Comparison of ENCODE assay signal across 31 cellular contexts in genomic region chr6:157128235-157128761, GRCh38.
DNase-seq lines count a peak whose midpoint lies in the region; ATAC-seq, FAIRE-seq and TF ChIP-seq lines count a peak whose summit lies in the region.
"Had no signal": no experiment of that assay in that cellular context is flagged by ENCODE, and none has a peak within 500 bp of the region (broad histone marks: within the 10 kb centered on the region; RNA-seq: fewer than 3 reads in every experiment).

No MANE protein-coding gene starts in this region.

- no peak overlapping the region for H3K27ac ChIP-seq in kidney (ENCODE audit: low read depth in 2 of 2, low read length in 2 of 2)
- H3K27ac ChIP-seq: 22Rv1, cardiac muscle cell, ovary, SJSA1 had no signal

- no peak overlapping the region for H3K4me3 Mint-ChIP-seq in activated CD4-positive, alpha-beta T cell treated with anti-CD3 and anti-CD28 coated beads, Interleukin-2, amount 10 ng/mL, durations not matched to agents 24 days and 14 days
- H3K4me3 Mint-ChIP-seq in WTC11 = no peak overlapping the region
- no peak overlapping the region for H3K4me3 Mint-ChIP-seq in stimulated activated naive B cell treated with anti-CD40 and anti-IgM and Interleukin-4, amounts not matched to agents 10 μg/mL and 1 μg/mL and 100 μg/mL, for 72 hours
- H3K4me3 Mint-ChIP-seq: activated T-helper 1 cell treated with anti-CD3 and anti-CD28 coated beads, Interleukin-12 subunit alpha, Interleukin-12 subunit beta, Interleukin-2, Interleukin-4 antibody, amounts not matched to agents 30 ng/mL and 10 ng/mL and 1 ng/mL, durations not matched to agents 14 hours and 24 hours and 36 hours; CD4-positive, alpha-beta T cell; naive thymus-derived CD8-positive, alpha-beta T cell had no signal

- H3K4me1 ChIP-seq in kidney (ENCODE audit: control insufficient read depth in 1 of 2, insufficient read depth in 1 of 2, low read depth in 1 of 2, low read length in 2 of 2) = peaks cover 0 to 2% of the 10 kb centered on the region in 2 donors
- H3K4me1 ChIP-seq: SJSA1 had no signal

- peaks cover 4 to 5% of the 10 kb centered on the region in 2 donors for H3K36me3 ChIP-seq in kidney (ENCODE audit: control insufficient read depth in 1 of 2, insufficient read depth in 2 of 2, low read length in 2 of 2)
- H3K36me3 ChIP-seq: cardiac muscle cell, ovary had no signal

- H3K4me1 Mint-ChIP-seq in activated CD4-positive, alpha-beta T cell treated with anti-CD3 and anti-CD28 coated beads, Interleukin-2, amount 10 ng/mL, durations not matched to agents 24 days and 14 days = peaks cover 5% of the 10 kb centered on the region
- H3K4me1 Mint-ChIP-seq in WTC11 = peaks cover 19% of the 10 kb centered on the region
- H3K4me1 Mint-ChIP-seq in stimulated activated naive B cell treated with anti-CD40 and anti-IgM and Interleukin-4, amounts not matched to agents 10 μg/mL and 1 μg/mL and 100 μg/mL, for 72 hours = peaks cover 10 to 13% of the 10 kb centered on the region in 2 donors

- no peak overlapping the region for H3K9ac ChIP-seq in kidney (ENCODE audit: low read length in 2 of 2)

- ATAC-seq in WTC11 (no peak), left colon (peak; percentile 55), HG03354 (IDR thresholded peaks at IDR 0.05; ENCODE audit: poor library complexity, severe bottlenecking, unreplicated experiment) (no peak)
- no peak for ATAC-seq in stimulated activated naive B cell treated with anti-CD40 and anti-IgM and Interleukin-4, amounts not matched to agents 10 μg/mL and 1 μg/mL and 100 μg/mL, for 72 hours (replicated peaks)
- ATAC-seq: naive thymus-derived CD8-positive, alpha-beta T cell had no signal

- POLR2A ChIA-PET in WTC11 (lab: Charles Lee) = interaction anchor here (0.7 kb wide), 1 partner anchor 322 kb away, joined by 3 read pairs; no protein-coding TSS in a partner anchor

- DNase-seq in activated CD4-positive, alpha-beta T cell treated with anti-CD3 and anti-CD28 coated beads, Interleukin-2, amount 10 ng/mL, durations not matched to agents 24 days and 14 days = no peak
- DNase-seq in activated CD4-positive, alpha-beta T cell treated with anti-CD3 and anti-CD28 coated beads for 4 hours = no peak
- DNase-seq in WTC11 (ENCODE audit: low spot score) (no peak), left colon (no peak), kidney (no peak), NCI-H1048 (lab: John Stamatoyannopoulos, UW) (no peak)
- no peak for DNase-seq in stimulated activated naive B cell treated with anti-CD40 and anti-IgM and Interleukin-4, amounts not matched to agents 10 μg/mL and 1 μg/mL and 100 μg/mL, for 72 hours
- DNase-seq: activated CD4-positive, alpha-beta T cell treated with anti-CD3 and anti-CD28 coated beads, Interleukin-2, amount 50 U/mL, for 48 hours; activated CD4-positive, CD25-positive, alpha-beta regulatory T cell; activated naive CD4-positive, alpha-beta T cell treated with anti-CD3 and anti-CD28 coated beads, Interleukin-2, amount 50 U/mL, for 16 hours; anterior cingulate cortex; CD4-positive, alpha-beta T cell; cortex of kidney; hippocampal formation; left ventricle myocardium superior; naive thymus-derived CD8-positive, alpha-beta T cell; NCI-H1436; NCI-H2081 treated with DMSO at 0.1 percent for 48 hours; NCI-H446; ovary; stimulated activated CD4-positive, alpha-beta T cell treated with anti-CD3 and anti-CD28 coated beads, Interleukin-4, amount 100 ng/mL, for 1 hour; substantia nigra had no signal

- CTCF ChIA-PET in WTC11 (lab: Charles Lee) = interaction anchor here (1.0 to 1.7 kb wide), 2 partner anchors 39 to 56 kb away, joined by 3 to 4 read pairs; no protein-coding TSS in a partner anchor

- H3K9me3 Mint-ChIP-seq in activated CD4-positive, alpha-beta T cell treated with anti-CD3 and anti-CD28 coated beads, Interleukin-2, amount 10 ng/mL, durations not matched to agents 24 days and 14 days = no peaks in the 10 kb centered on the region
- no peaks in the 10 kb centered on the region for H3K9me3 Mint-ChIP-seq in WTC11
- no peaks in the 10 kb centered on the region for H3K9me3 Mint-ChIP-seq in stimulated activated naive B cell treated with anti-CD40 and anti-IgM and Interleukin-4, amounts not matched to agents 10 μg/mL and 1 μg/mL and 100 μg/mL, for 72 hours
- H3K9me3 Mint-ChIP-seq: activated T-helper 1 cell treated with anti-CD3 and anti-CD28 coated beads, Interleukin-12 subunit alpha, Interleukin-12 subunit beta, Interleukin-2, Interleukin-4 antibody, amounts not matched to agents 30 ng/mL and 10 ng/mL and 1 ng/mL, durations not matched to agents 14 hours and 24 hours and 36 hours; CD4-positive, alpha-beta T cell; naive thymus-derived CD8-positive, alpha-beta T cell had no signal

- no peak for FAIRE-seq in kidney (lab: Jason Lieb, UNC)
- FAIRE-seq: endometrium, frontal cortex, GM12892, urothelium cell line had no signal

- H3K27me3 Mint-ChIP-seq in activated CD4-positive, alpha-beta T cell treated with anti-CD3 and anti-CD28 coated beads, Interleukin-2, amount 10 ng/mL, durations not matched to agents 24 days and 14 days = no peaks in the 10 kb centered on the region
- no peaks in the 10 kb centered on the region for H3K27me3 Mint-ChIP-seq in WTC11 (ENCODE audit: low read depth)
- no peaks in the 10 kb centered on the region for H3K27me3 Mint-ChIP-seq in stimulated activated naive B cell treated with anti-CD40 and anti-IgM and Interleukin-4, amounts not matched to agents 10 μg/mL and 1 μg/mL and 100 μg/mL, for 72 hours
- H3K27me3 Mint-ChIP-seq: CD4-positive, alpha-beta T cell; naive thymus-derived CD8-positive, alpha-beta T cell had no signal

- TF ChIP-seq CTCF in WTC11 (IDR thresholded peaks at IDR 0.05) = no peak
- no peak for TF ChIP-seq CTCF in kidney (IDR thresholded peaks at IDR 0.05; ENCODE audit: borderline replicate concordance, extremely low read depth, insufficient read depth)

- intact Hi-C loops in activated CD4-positive, alpha-beta T cell treated with anti-CD3 and anti-CD28 coated beads, Interleukin-2, amount 10 ng/mL, durations not matched to agents 24 days and 14 days (cut with micrococcal nuclease) = no loop called here
- intact Hi-C loops in left colon (cut with DNase I, micrococcal nuclease) = no loop called here
- intact Hi-C loops in kidney (cut with DNase I) = no loop called here

- peak overlapping the region; percentile 59 for H3K27ac Mint-ChIP-seq in activated CD4-positive, alpha-beta T cell treated with anti-CD3 and anti-CD28 coated beads, Interleukin-2, amount 10 ng/mL, durations not matched to agents 24 days and 14 days
- peak overlapping the region; percentile 61; the same call in 1 of the 2 replicates for H3K27ac Mint-ChIP-seq in WTC11
- peak overlapping the region; percentile 37 for H3K27ac Mint-ChIP-seq in stimulated activated naive B cell treated with anti-CD40 and anti-IgM and Interleukin-4, amounts not matched to agents 10 μg/mL and 1 μg/mL and 100 μg/mL, for 72 hours
- H3K27ac Mint-ChIP-seq: activated T-helper 1 cell treated with anti-CD3 and anti-CD28 coated beads, Interleukin-12 subunit alpha, Interleukin-12 subunit beta, Interleukin-2, Interleukin-4 antibody, amounts not matched to agents 30 ng/mL and 10 ng/mL and 1 ng/mL, durations not matched to agents 14 hours and 24 hours and 36 hours; CD4-positive, alpha-beta T cell had no signal

- H3K4me3 ChIP-seq in kidney (ENCODE audit: low read length in 2 of 2) = no peak overlapping the region
- H3K4me3 ChIP-seq: cardiac muscle cell, ovary, SJSA1 had no signal

- H3K36me3 Mint-ChIP-seq in activated CD4-positive, alpha-beta T cell treated with anti-CD3 and anti-CD28 coated beads, Interleukin-2, amount 10 ng/mL, durations not matched to agents 24 days and 14 days (ENCODE audit: low read depth) = peaks cover 16% of the 10 kb centered on the region
- H3K36me3 Mint-ChIP-seq in WTC11 = peaks cover 7% of the 10 kb centered on the region
- H3K36me3 Mint-ChIP-seq in stimulated activated naive B cell treated with anti-CD40 and anti-IgM and Interleukin-4, amounts not matched to agents 10 μg/mL and 1 μg/mL and 100 μg/mL, for 72 hours = peaks cover 5 to 42% of the 10 kb centered on the region in 2 donors

- H3K9me3 ChIP-seq in kidney (ENCODE audit: control insufficient read depth in 1 of 2, low read length in 2 of 2) = no peaks in the 10 kb centered on the region
- H3K9me3 ChIP-seq: ovary, SJSA1 had no signal

TF ChIP-seq in WTC11, 78 proteins besides CTCF, POLR2A, EP300 and RAD21:
- TF ChIP-seq SP1 (CRISPR knock-in tag; conservative IDR thresholded peaks at IDR 0.05) = no peak
- no peak for TF ChIP-seq MLX (CRISPR knock-in tag; IDR thresholded peaks at IDR 0.05)
- TF ChIP-seq NR3C1 (CRISPR knock-in tag; conservative IDR thresholded peaks at IDR 0.05; ENCODE audit: low read depth) = no peak
- no peak for TF ChIP-seq CREB1 (CRISPR knock-in tag; IDR thresholded peaks at IDR 0.05)
- no peak for TF ChIP-seq OVOL2 (CRISPR knock-in tag; IDR thresholded peaks at IDR 0.05; ENCODE audit: borderline replicate concordance)
- TF ChIP-seq IRF2 (CRISPR knock-in tag; IDR thresholded peaks at IDR 0.05; ENCODE audit: borderline replicate concordance, low read depth) = no peak
- TF ChIP-seq PREB (CRISPR knock-in tag; IDR thresholded peaks at IDR 0.05; ENCODE audit: borderline replicate concordance) = no peak
- no peak for TF ChIP-seq NR1H2 (CRISPR knock-in tag; IDR thresholded peaks at IDR 0.05)
